11 cellular contexts compared by ENCODE assay signal in genomic region chr7:3244241-3244814, GRCh38. TPM values are rescaled to one million over a fixed set of nuclear protein-coding genes. Genes with fewer than 3 reads are reported as not detected.
A peak's percentile ranks its signal among the peaks of the same experiment; 100 is the strongest.
DNase-seq lines count a peak whose midpoint lies in the region; ATAC-seq and TF ChIP-seq lines count a peak whose summit lies in the region.
"Had no signal": no experiment of that assay in that cellular context is flagged by ENCODE, and none has a peak within 500 bp of the region (broad histone marks: within the 10 kb centered on the region; RNA-seq: fewer than 3 reads in every experiment).

No MANE protein-coding gene starts in this region.

- no peak overlapping the region for H3K4me3 ChIP-seq in MG63
- H3K4me3 ChIP-seq in brain microvascular endothelial cell (ENCODE audit: low read depth, low read length): no peak overlapping the region
- no peak overlapping the region for H3K4me3 ChIP-seq in mesodermal cell (ENCODE audit: extremely low read depth, insufficient read depth, low read length, poor library complexity, severe bottlenecking)

- POLR2A ChIA-PET in activated CD4-positive, alpha-beta memory T cell treated with anti-CD3 and anti-CD28 coated beads for 36 hours (lab: Charles Lee): no interaction called here

- CTCF ChIA-PET in activated CD4-positive, alpha-beta memory T cell treated with anti-CD3 and anti-CD28 coated beads for 36 hours (lab: Charles Lee): no interaction called here

- no peaks in the 10 kb centered on the region for H3K36me3 Mint-ChIP-seq in stimulated activated memory B cell treated with anti-CD40 and anti-IgM and Interleukin-4, amounts not matched to agents 10 μg/mL and 1 μg/mL and 100 μg/mL, for 72 hours
- no peaks in the 10 kb centered on the region for H3K36me3 Mint-ChIP-seq in activated CD4-positive, alpha-beta memory T cell treated with anti-CD3 and anti-CD28 coated beads for 36 hours
- H3K36me3 Mint-ChIP-seq: CD8-positive, alpha-beta T cell; natural killer cell treated with Interleukin-12 subunit alpha and Interleukin-12 subunit beta and Interleukin-15 and Interleukin-18, amount 100 ng/mL, for 72 hours had no signal

- H3K27me3 ChIP-seq in MG63 (no peaks in the 10 kb centered on the region), brain microvascular endothelial cell (replicated peaks) (no peaks in the 10 kb centered on the region)

- intact Hi-C loops in activated CD4-positive, alpha-beta memory T cell treated with anti-CD3 and anti-CD28 coated beads for 36 hours (cut with micrococcal nuclease): no loop called here

- H3K9me3 ChIP-seq in MG63: peaks cover 6% of the 10 kb centered on the region; the same call in 1 of the 2 replicates
- H3K9me3 ChIP-seq in mesodermal cell (ENCODE audit: control insufficient read depth, low read length): peaks cover 5% of the 10 kb centered on the region

- no peak for TF ChIP-seq CTCF in brain microvascular endothelial cell (IDR thresholded peaks at IDR 0.05; ENCODE audit: low read depth, low read length, missing control alignments)

- H3K27me3 Mint-ChIP-seq in stimulated activated memory B cell treated with anti-CD40 and anti-IgM and Interleukin-4, amounts not matched to agents 10 μg/mL and 1 μg/mL and 100 μg/mL, for 72 hours: peaks cover 59% of the 10 kb centered on the region
- no peaks in the 10 kb centered on the region for H3K27me3 Mint-ChIP-seq in activated CD4-positive, alpha-beta memory T cell treated with anti-CD3 and anti-CD28 coated beads for 36 hours

- H3K27ac Mint-ChIP-seq in stimulated activated memory B cell treated with anti-CD40 and anti-IgM and Interleukin-4, amounts not matched to agents 10 μg/mL and 1 μg/mL and 100 μg/mL, for 72 hours: no peak overlapping the region
- no peak overlapping the region for H3K27ac Mint-ChIP-seq in activated CD4-positive, alpha-beta memory T cell treated with anti-CD3 and anti-CD28 coated beads for 36 hours
- H3K27ac Mint-ChIP-seq: CD8-positive, alpha-beta T cell; natural killer cell treated with Interleukin-12 subunit alpha and Interleukin-12 subunit beta and Interleukin-15 and Interleukin-18, amount 100 ng/mL, for 72 hours had no signal

- WGBS in mesodermal cell (ENCODE audit: insufficient coverage in 2 of 2), 2 experiments: 81 to 91% methylated on average over 4 to 5 of the region's 7 CpGs

- no peaks in the 10 kb centered on the region for H3K36me3 ChIP-seq in MG63
- H3K36me3 ChIP-seq in brain microvascular endothelial cell (replicated peaks): no peaks in the 10 kb centered on the region
- H3K36me3 ChIP-seq in mesodermal cell (ENCODE audit: control insufficient read depth, insufficient read depth, low read length): no peaks in the 10 kb centered on the region

- no peaks in the 10 kb centered on the region for H3K9me3 Mint-ChIP-seq in stimulated activated memory B cell treated with anti-CD40 and anti-IgM and Interleukin-4, amounts not matched to agents 10 μg/mL and 1 μg/mL and 100 μg/mL, for 72 hours
- H3K9me3 Mint-ChIP-seq in activated CD4-positive, alpha-beta memory T cell treated with anti-CD3 and anti-CD28 coated beads for 36 hours: peaks cover 5% of the 10 kb centered on the region
- H3K9me3 Mint-ChIP-seq: natural killer cell treated with Interleukin-12 subunit alpha and Interleukin-12 subunit beta and Interleukin-15 and Interleukin-18, amount 100 ng/mL, for 72 hours had no signal

- H3K4me3 Mint-ChIP-seq in stimulated activated memory B cell treated with anti-CD40 and anti-IgM and Interleukin-4, amounts not matched to agents 10 μg/mL and 1 μg/mL and 100 μg/mL, for 72 hours: no peak overlapping the region
- H3K4me3 Mint-ChIP-seq in activated CD4-positive, alpha-beta memory T cell treated with anti-CD3 and anti-CD28 coated beads for 36 hours: no peak overlapping the region
- H3K4me3 Mint-ChIP-seq: CD8-positive, alpha-beta T cell; natural killer cell treated with Interleukin-12 subunit alpha and Interleukin-12 subunit beta and Interleukin-15 and Interleukin-18, amount 100 ng/mL, for 72 hours had no signal

- no peak for ATAC-seq in stimulated activated memory B cell treated with anti-CD40 and anti-IgM and Interleukin-4, amounts not matched to agents 10 μg/mL and 1 μg/mL and 100 μg/mL, for 72 hours
- ATAC-seq: CD8-positive, alpha-beta T cell; natural killer cell treated with Interleukin-12 subunit alpha and Interleukin-12 subunit beta and Interleukin-15 and Interleukin-18, amount 100 ng/mL, for 72 hours had no signal

- H3K27ac ChIP-seq in brain microvascular endothelial cell: peak overlapping the region; percentile 34
- H3K27ac ChIP-seq in mesodermal cell (ENCODE audit: low read depth, low read length, severe bottlenecking): peak overlapping the region; percentile 76

- in situ Hi-C loops in brain microvascular endothelial cell (cut with HindIII; ENCODE audit: low pct_ligation_motif_present, low sequenced_read_pairs): no loop called here

- H3K4me1 ChIP-seq in mesodermal cell (ENCODE audit: control insufficient read depth, insufficient read depth, low read length, poor library complexity, severe bottlenecking): peaks cover 31% of the 10 kb centered on the region

- DNase-seq in DMS 273 (lab: John Stamatoyannopoulos, UW; ENCODE audit: unreplicated experiment) (peak; percentile 51), MG63 (peak; percentile 57), brain microvascular endothelial cell (peak; percentile 80), globus pallidus (ENCODE audit: low spot score) (no peak), RPMI8226 (no peak)
- DNase-seq in activated CD4-positive, alpha-beta memory T cell treated with anti-CD3 and anti-CD28 coated beads for 36 hours: no peak
- DNase-seq: activated gamma-delta T cell; CD8-positive, alpha-beta T cell had no signal

- no peaks in the 10 kb centered on the region for H3K4me1 Mint-ChIP-seq in stimulated activated memory B cell treated with anti-CD40 and anti-IgM and Interleukin-4, amounts not matched to agents 10 μg/mL and 1 μg/mL and 100 μg/mL, for 72 hours
- H3K4me1 Mint-ChIP-seq in activated CD4-positive, alpha-beta memory T cell treated with anti-CD3 and anti-CD28 coated beads for 36 hours (ENCODE audit: low read depth): no peaks in the 10 kb centered on the region

RNA-seq across cellular contexts. Expression of gene SDK1, which starts 56.7 kb away (rescaled TPM):
- total RNA-seq in MG63 (2014; rRNA removed; shearing (Covaris generic); ENCODE audit: low replicate concordance): 1.1 TPM in 1 of 2 replicates, not detected in the other
- polyA plus RNA-seq in mesodermal cell (2013, experiment 1 of 2): 4.8 TPM
- polyA plus RNA-seq in mesodermal cell (2013, experiment 2 of 2): 5.6 TPM
- under 1 TPM; 0.14 to 0.24 TPM for total RNA-seq in activated CD4-positive, alpha-beta memory T cell treated with anti-CD3 and anti-CD28 coated beads for 36 hours

Comparison
In these comparisons a context has a peak if more than half of its experiments do, and no peak if none do; other contexts are left out.
1. DNase-seq: peak in DMS 273 (single experiment), MG63 (single experiment) and brain microvascular endothelial cell (single experiment); none in globus pallidus (single experiment), activated CD4-positive, alpha-beta memory T cell treated with anti-CD3 and anti-CD28 coated beads for 36 hours (single experiment) and RPMI8226 (single experiment).